1 cellular context compared by ENCODE assay signal in the genomic region with DNA sequence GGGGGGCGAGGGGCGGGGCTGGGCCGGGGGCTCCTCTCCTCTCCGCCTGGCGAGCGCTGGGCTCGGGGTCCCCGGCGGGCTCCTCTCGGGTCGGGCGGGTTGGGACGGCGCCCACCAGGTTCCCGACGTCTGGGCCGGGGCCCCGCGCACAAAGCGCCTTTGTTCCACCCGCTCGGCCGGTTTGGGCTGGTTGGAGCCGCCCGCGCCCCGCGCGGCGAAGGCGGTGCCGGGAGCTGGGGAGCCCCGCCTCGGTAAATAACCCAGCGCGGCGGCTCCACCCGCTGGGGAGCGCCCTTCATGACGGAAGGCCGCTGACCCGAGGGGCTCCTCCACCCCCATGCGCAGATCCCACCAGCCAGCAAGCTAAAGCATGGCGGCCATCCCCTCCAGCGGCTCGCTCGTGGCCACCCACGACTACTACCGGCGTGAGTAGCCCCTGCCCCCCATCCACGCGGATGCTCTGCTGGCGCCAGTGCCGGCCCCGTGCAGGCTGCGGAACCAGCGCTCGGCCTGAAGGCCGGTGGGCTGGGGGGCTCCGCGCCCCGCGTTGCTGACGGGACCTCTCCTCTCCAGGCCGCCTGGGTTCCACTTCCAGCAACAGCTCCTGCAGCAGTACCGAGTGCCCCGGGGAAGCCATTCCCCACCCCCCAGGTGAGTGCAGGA.
TF ChIP-seq lines count a peak whose summit lies in the region.

No MANE protein-coding gene starts in this region.

TF ChIP-seq in GM12878, 131 proteins besides CTCF, POLR2A, EP300 and RAD21:
- TF ChIP-seq HDGF (IDR thresholded peaks at IDR 0.05) (0 out of 2 replicates have a peak, but pooled peaks have one; percentile 45), POU2F2 (IDR thresholded peaks at IDR 0.05; ENCODE audit: borderline replicate concordance, low read depth, low read length) (0 out of 3 replicates have a peak, but pooled peaks have one; percentile 5), E2F8 (IDR thresholded peaks at IDR 0.05; ENCODE audit: low read depth, partially characterized antibody) (no peak), TBL1XR1 (IDR thresholded peaks at IDR 0.05; ENCODE audit: low read depth, low read length) (no peak), HCFC1 (IDR thresholded peaks at IDR 0.05; ENCODE audit: low read length) (no peak), SUPT20H (IDR thresholded peaks at IDR 0.05; ENCODE audit: borderline replicate concordance, control insufficient read depth, low read depth, low read length) (no peak), NR2F1 (conservative IDR thresholded peaks at IDR 0.05) (peak; percentile 42; the same call in 1 of the 2 replicates), SIN3A (IDR thresholded peaks at IDR 0.05; ENCODE audit: low read depth, low read length) (peak; percentile 22; the same call in 1 of the 2 replicates), CHD4 (IDR thresholded peaks at IDR 0.05) (no peak), MLLT1 (IDR thresholded peaks at IDR 0.05) (no peak), MEF2A (IDR thresholded peaks at IDR 0.05; ENCODE audit: insufficient read depth, low read depth, low read length) (0 out of 2 replicates have a peak, but pooled peaks have one; percentile 15), NFYA (IDR thresholded peaks at IDR 0.05; ENCODE audit: borderline replicate concordance, low read depth, low read length) (no peak), MEF2B (IDR thresholded peaks at IDR 0.05; ENCODE audit: partially characterized antibody, poor library complexity, severe bottlenecking) (peak; percentile 54), GATAD2B (conservative IDR thresholded peaks at IDR 0.05; ENCODE audit: low read depth) (0 out of 2 replicates have a peak, but pooled peaks have one; percentile 31), ESRRA (IDR thresholded peaks at IDR 0.05; ENCODE audit: low read length) (no peak), SPI1 (IDR thresholded peaks at IDR 0.05; ENCODE audit: borderline replicate concordance, insufficient read depth, low read depth, low read length) (no peak), EZH2 (IDR thresholded peaks at IDR 0.05; ENCODE audit: borderline replicate concordance, control insufficient read depth, low read depth, low read length) (no peak), SP1 (IDR thresholded peaks at IDR 0.05; ENCODE audit: low read depth, low read length) (no peak), YY1 (IDR thresholded peaks at IDR 0.05; ENCODE audit: low read depth, low read length) (peak; percentile 78), SIX5 (IDR thresholded peaks at IDR 0.05; ENCODE audit: low read depth, low read length, severe bottlenecking) (no peak), ZNF24 (IDR thresholded peaks at IDR 0.05) (no peak), NBN (IDR thresholded peaks at IDR 0.05) (0 out of 2 replicates have a peak, but pooled peaks have one; percentile 39), KLF5 (IDR thresholded peaks at IDR 0.05; ENCODE audit: partially characterized antibody) (no peak), POLR2AphosphoS5 (IDR thresholded peaks at IDR 0.05; ENCODE audit: low read length) (no peak), SMARCA5 (IDR thresholded peaks at IDR 0.05) (0 out of 2 replicates have a peak, but pooled peaks have one; percentile 55), SUZ12 (IDR thresholded peaks at IDR 0.05; ENCODE audit: unreplicated experiment) (no peak), BHLHE40 (IDR thresholded peaks at IDR 0.05; ENCODE audit: borderline replicate concordance in 1 of 2, low read depth in 2 of 2, low read length in 1 of 2) (peak in 1 of 2 experiments; percentile 11; a peak in 1 of 4 replicates), BACH1 (IDR thresholded peaks at IDR 0.05; ENCODE audit: borderline replicate concordance) (peak; percentile 63), EGR1 (IDR thresholded peaks at IDR 0.05; ENCODE audit: borderline replicate concordance in 1 of 2, low read depth in 2 of 2, low read length in 2 of 2) (0 out of 3 replicates have a peak, but pooled peaks of 1 of the 2 experiments have one; percentile 10), GABPA (IDR thresholded peaks at IDR 0.05; ENCODE audit: low read depth) (no peak), RB1 (IDR thresholded peaks at IDR 0.05; ENCODE audit: borderline replicate concordance) (0 out of 2 replicates have a peak, but pooled peaks have one; percentile 31), TCF3 (IDR thresholded peaks at IDR 0.05; ENCODE audit: borderline replicate concordance, insufficient read depth, low read depth, low read length) (0 out of 2 replicates have a peak, but pooled peaks have one; percentile 4), WRNIP1 (IDR thresholded peaks at IDR 0.05; ENCODE audit: borderline replicate concordance, low read depth, low read length) (no peak)
- TF ChIP-seq, protein P1, sequence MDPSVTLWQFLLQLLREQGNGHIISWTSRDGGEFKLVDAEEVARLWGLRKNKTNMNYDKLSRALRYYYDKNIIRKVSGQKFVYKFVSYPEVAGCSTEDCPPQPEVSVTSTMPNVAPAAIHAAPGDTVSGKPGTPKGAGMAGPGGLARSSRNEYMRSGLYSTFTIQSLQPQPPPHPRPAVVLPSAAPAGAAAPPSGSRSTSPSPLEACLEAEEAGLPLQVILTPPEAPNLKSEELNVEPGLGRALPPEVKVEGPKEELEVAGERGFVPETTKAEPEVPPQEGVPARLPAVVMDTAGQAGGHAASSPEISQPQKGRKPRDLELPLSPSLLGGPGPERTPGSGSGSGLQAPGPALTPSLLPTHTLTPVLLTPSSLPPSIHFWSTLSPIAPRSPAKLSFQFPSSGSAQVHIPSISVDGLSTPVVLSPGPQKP (IDR thresholded peaks at IDR 0.05; ENCODE audit: low read depth, low read length): no peak
- TF ChIP-seq, protein P2, sequence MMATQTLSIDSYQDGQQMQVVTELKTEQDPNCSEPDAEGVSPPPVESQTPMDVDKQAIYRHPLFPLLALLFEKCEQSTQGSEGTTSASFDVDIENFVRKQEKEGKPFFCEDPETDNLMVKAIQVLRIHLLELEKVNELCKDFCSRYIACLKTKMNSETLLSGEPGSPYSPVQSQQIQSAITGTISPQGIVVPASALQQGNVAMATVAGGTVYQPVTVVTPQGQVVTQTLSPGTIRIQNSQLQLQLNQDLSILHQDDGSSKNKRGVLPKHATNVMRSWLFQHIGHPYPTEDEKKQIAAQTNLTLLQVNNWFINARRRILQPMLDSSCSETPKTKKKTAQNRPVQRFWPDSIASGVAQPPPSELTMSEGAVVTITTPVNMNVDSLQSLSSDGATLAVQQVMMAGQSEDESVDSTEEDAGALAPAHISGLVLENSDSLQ (IDR thresholded peaks at IDR 0.05): peak; percentile 11; the same call in 1 of the 2 replicates
- TF ChIP-seq, protein P3, sequence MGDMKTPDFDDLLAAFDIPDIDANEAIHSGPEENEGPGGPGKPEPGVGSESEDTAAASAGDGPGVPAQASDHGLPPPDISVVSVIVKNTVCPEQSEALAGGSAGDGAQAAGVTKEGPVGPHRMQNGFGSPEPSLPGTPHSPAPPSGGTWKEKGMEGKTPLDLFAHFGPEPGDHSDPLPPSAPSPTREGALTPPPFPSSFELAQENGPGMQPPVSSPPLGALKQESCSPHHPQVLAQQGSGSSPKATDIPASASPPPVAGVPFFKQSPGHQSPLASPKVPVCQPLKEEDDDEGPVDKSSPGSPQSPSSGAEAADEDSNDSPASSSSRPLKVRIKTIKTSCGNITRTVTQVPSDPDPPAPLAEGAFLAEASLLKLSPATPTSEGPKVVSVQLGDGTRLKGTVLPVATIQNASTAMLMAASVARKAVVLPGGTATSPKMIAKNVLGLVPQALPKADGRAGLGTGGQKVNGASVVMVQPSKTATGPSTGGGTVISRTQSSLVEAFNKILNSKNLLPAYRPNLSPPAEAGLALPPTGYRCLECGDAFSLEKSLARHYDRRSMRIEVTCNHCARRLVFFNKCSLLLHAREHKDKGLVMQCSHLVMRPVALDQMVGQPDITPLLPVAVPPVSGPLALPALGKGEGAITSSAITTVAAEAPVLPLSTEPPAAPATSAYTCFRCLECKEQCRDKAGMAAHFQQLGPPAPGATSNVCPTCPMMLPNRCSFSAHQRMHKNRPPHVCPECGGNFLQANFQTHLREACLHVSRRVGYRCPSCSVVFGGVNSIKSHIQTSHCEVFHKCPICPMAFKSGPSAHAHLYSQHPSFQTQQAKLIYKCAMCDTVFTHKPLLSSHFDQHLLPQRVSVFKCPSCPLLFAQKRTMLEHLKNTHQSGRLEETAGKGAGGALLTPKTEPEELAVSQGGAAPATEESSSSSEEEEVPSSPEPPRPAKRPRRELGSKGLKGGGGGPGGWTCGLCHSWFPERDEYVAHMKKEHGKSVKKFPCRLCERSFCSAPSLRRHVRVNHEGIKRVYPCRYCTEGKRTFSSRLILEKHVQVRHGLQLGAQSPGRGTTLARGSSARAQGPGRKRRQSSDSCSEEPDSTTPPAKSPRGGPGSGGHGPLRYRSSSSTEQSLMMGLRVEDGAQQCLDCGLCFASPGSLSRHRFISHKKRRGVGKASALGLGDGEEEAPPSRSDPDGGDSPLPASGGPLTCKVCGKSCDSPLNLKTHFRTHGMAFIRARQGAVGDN (IDR thresholded peaks at IDR 0.05): no peak
